ENCODE assay signal across 1 cellular context in the genomic region with DNA sequence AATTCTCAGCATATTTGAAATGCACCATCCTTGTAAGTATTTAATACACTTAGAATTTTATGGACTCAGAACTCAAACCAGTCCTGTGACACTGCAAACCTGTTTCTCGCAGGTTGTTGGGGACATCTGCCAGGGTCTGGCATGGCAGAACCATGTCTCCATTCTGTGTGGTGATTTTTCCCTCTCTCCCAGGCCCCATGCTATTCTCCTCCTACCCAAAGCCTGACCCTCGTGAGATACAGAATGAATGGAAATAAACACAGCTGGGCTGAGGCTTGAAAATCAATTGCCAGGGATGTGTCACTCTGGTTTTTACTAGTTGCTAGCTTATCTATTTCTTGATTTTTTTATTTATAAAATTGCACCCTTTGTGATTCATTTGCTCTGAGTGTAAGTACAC.
TF ChIP-seq lines count a peak whose summit lies in the region.

No MANE protein-coding gene starts in this region.

TF ChIP-seq in HepG2, 621 proteins besides CTCF, POLR2A, EP300 and RAD21:
- TF ChIP-seq, protein P1, sequence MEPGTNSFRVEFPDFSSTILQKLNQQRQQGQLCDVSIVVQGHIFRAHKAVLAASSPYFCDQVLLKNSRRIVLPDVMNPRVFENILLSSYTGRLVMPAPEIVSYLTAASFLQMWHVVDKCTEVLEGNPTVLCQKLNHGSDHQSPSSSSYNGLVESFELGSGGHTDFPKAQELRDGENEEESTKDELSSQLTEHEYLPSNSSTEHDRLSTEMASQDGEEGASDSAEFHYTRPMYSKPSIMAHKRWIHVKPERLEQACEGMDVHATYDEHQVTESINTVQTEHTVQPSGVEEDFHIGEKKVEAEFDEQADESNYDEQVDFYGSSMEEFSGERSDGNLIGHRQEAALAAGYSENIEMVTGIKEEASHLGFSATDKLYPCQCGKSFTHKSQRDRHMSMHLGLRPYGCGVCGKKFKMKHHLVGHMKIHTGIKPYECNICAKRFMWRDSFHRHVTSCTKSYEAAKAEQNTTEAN (CRISPR knock-in tag; conservative IDR thresholded peaks at IDR 0.05), result no peak
- TF ChIP-seq ZNF460 (CRISPR knock-in tag; IDR thresholded peaks at IDR 0.05; ENCODE audit: borderline replicate concordance) (no peak), ZNF432 (CRISPR knock-in tag; IDR thresholded peaks at IDR 0.05; ENCODE audit: borderline replicate concordance) (no peak), IKZF4 (CRISPR knock-in tag; IDR thresholded peaks at IDR 0.05; ENCODE audit: borderline replicate concordance, low read depth, not compliant biosample characterization) (no peak), FOXJ3 (CRISPR knock-in tag; IDR thresholded peaks at IDR 0.05; ENCODE audit: borderline replicate concordance) (no peak), ZNF644 (CRISPR knock-in tag; IDR thresholded peaks at IDR 0.05; ENCODE audit: low read depth) (no peak), ELF4 (CRISPR knock-in tag; IDR thresholded peaks at IDR 0.05; ENCODE audit: borderline replicate concordance) (no peak), SRF (IDR thresholded peaks at IDR 0.05; ENCODE audit: low read depth, low read length) (no peak), SRSF4 (IDR thresholded peaks at IDR 0.05; ENCODE audit: low read depth, low read length, poor library complexity, severe bottlenecking) (no peak), STAT6 (CRISPR knock-in tag; IDR thresholded peaks at IDR 0.05; ENCODE audit: borderline replicate concordance) (no peak), ZNF205 (CRISPR knock-in tag; IDR thresholded peaks at IDR 0.05) (no peak)
- TF ChIP-seq, protein P2, sequence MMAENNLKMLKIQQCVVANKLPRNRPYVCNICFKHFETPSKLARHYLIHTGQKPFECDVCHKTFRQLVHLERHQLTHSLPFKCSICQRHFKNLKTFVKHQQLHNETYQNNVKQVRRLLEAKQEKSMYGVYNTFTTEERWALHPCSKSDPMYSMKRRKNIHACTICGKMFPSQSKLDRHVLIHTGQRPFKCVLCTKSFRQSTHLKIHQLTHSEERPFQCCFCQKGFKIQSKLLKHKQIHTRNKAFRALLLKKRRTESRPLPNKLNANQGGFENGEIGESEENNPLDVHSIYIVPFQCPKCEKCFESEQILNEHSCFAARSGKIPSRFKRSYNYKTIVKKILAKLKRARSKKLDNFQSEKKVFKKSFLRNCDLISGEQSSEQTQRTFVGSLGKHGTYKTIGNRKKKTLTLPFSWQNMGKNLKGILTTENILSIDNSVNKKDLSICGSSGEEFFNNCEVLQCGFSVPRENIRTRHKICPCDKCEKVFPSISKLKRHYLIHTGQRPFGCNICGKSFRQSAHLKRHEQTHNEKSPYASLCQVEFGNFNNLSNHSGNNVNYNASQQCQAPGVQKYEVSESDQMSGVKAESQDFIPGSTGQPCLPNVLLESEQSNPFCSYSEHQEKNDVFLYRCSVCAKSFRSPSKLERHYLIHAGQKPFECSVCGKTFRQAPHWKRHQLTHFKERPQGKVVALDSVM (CRISPR knock-in tag; IDR thresholded peaks at IDR 0.05), result no peak
- TF ChIP-seq, protein P3, sequence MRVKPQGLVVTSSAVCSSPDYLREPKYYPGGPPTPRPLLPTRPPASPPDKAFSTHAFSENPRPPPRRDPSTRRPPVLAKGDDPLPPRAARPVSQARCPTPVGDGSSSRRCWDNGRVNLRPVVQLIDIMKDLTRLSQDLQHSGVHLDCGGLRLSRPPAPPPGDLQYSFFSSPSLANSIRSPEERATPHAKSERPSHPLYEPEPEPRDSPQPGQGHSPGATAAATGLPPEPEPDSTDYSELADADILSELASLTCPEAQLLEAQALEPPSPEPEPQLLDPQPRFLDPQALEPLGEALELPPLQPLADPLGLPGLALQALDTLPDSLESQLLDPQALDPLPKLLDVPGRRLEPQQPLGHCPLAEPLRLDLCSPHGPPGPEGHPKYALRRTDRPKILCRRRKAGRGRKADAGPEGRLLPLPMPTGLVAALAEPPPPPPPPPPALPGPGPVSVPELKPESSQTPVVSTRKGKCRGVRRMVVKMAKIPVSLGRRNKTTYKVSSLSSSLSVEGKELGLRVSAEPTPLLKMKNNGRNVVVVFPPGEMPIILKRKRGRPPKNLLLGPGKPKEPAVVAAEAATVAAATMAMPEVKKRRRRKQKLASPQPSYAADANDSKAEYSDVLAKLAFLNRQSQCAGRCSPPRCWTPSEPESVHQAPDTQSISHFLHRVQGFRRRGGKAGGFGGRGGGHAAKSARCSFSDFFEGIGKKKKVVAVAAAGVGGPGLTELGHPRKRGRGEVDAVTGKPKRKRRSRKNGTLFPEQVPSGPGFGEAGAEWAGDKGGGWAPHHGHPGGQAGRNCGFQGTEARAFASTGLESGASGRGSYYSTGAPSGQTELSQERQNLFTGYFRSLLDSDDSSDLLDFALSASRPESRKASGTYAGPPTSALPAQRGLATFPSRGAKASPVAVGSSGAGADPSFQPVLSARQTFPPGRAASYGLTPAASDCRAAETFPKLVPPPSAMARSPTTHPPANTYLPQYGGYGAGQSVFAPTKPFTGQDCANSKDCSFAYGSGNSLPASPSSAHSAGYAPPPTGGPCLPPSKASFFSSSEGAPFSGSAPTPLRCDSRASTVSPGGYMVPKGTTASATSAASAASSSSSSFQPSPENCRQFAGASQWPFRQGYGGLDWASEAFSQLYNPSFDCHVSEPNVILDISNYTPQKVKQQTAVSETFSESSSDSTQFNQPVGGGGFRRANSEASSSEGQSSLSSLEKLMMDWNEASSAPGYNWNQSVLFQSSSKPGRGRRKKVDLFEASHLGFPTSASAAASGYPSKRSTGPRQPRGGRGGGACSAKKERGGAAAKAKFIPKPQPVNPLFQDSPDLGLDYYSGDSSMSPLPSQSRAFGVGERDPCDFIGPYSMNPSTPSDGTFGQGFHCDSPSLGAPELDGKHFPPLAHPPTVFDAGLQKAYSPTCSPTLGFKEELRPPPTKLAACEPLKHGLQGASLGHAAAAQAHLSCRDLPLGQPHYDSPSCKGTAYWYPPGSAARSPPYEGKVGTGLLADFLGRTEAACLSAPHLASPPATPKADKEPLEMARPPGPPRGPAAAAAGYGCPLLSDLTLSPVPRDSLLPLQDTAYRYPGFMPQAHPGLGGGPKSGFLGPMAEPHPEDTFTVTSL (CRISPR knock-in tag; IDR thresholded peaks at IDR 0.05; ENCODE audit: borderline replicate concordance), result no peak
